17 cellular contexts compared by ENCODE assay signal in genomic region chr6:19697744-19698290, GRCh38.
DNase-seq lines count a peak whose midpoint lies in the region; ATAC-seq and TF ChIP-seq lines count a peak whose summit lies in the region.
"Had no signal": no experiment of that assay in that cellular context is flagged by ENCODE, and none has a peak within 500 bp of the region (broad histone marks: within the 10 kb centered on the region; RNA-seq: fewer than 3 reads in every experiment).

No MANE protein-coding gene starts in this region.

- no peaks in the 10 kb centered on the region for H3K36me3 Mint-ChIP-seq in HFFc6 (ENCODE audit: low read depth)
- H3K36me3 Mint-ChIP-seq: mesothelial cell of epicardium had no signal

- no peak for ATAC-seq in GM18909 (IDR thresholded peaks at IDR 0.05; ENCODE audit: poor library complexity, unreplicated experiment)
- ATAC-seq: stimulated activated naive CD8-positive, alpha-beta T cell treated with anti-CD3 and anti-CD28 coated beads, Interleukin-15, Interleukin-2, amounts not matched to agents 100 U/mL and 50 U/mL, for 24 hours had no signal

- H3K9me3 Mint-ChIP-seq in HFFc6 = no peaks in the 10 kb centered on the region
- H3K9me3 Mint-ChIP-seq: mesothelial cell of epicardium had no signal

- peaks cover 15% of the 10 kb centered on the region for H3K4me1 Mint-ChIP-seq in HFFc6 (ENCODE audit: low read depth)
- H3K4me1 Mint-ChIP-seq: activated B cell treated with CpG ODN at 0.5 μM for 24 hours, endodermal cell had no signal

- H3K27me3 Mint-ChIP-seq in HFFc6 (ENCODE audit: insufficient read depth) = peaks cover 3% of the 10 kb centered on the region
- H3K27me3 Mint-ChIP-seq: activated B cell treated with CpG ODN at 0.5 μM for 24 hours had no signal

- no peak overlapping the region; the same call in 1 of the 2 replicates for H3K27ac Mint-ChIP-seq in HFFc6
- H3K27ac Mint-ChIP-seq: activated B cell treated with CpG ODN at 0.5 μM for 24 hours, endodermal cell, mesothelial cell of epicardium had no signal

- no peak overlapping the region for H3K4me3 Mint-ChIP-seq in HFFc6
- H3K4me3 Mint-ChIP-seq: activated B cell treated with CpG ODN at 0.5 μM for 24 hours, endodermal cell, mesothelial cell of epicardium had no signal

- H3K4me3 ChIP-seq in AG10803 (ENCODE audit: low read length) = no peak overlapping the region

- DNase-seq in AG10803 (ENCODE audit: low read depth) (peak; percentile 91), HFFc6 (peak; percentile 84), amniotic epithelial cell (ENCODE audit: low read depth) (peak; percentile 97), glomerular visceral epithelial cell (ENCODE audit: extremely low spot score) (peak; percentile 70), islet precursor cell (no peak), UCSD-AML1 (lab: John Stamatoyannopoulos, UW; ENCODE audit: unreplicated experiment) (no peak)
- DNase-seq in activated effector memory CD4-positive, alpha-beta T cell treated with Interleukin-2 at 50 U/mL for 16 hours = no peak
- DNase-seq: activated B cell treated with CpG ODN at 0.5 μM for 24 hours; activated T-cell treated with anti-CD3 and anti-CD28 coated beads, Interleukin-2, amount 50 U/mL, for 1 hour; aorta; endodermal cell; NCI-H1092; SHP77; stimulated activated CD4-positive, alpha-beta T cell treated with anti-CD3 and anti-CD28 coated beads, Interleukin-1b, Interleukin-23, amount 100 ng/mL, for 48 hours; stimulated activated naive CD8-positive, alpha-beta T cell treated with anti-CD3 and anti-CD28 coated beads, Interleukin-15, Interleukin-2, amounts not matched to agents 100 U/mL and 50 U/mL, for 24 hours had no signal

- TF ChIP-seq CTCF in AG10803 (conservative IDR thresholded peaks at IDR 0.05; ENCODE audit: low read length) = no peak
- TF ChIP-seq CTCF in HFFc6 (IDR thresholded peaks at IDR 0.05) = no peak

Comparison
In these comparisons a context has a peak if more than half of its experiments do, and no peak if none do; other contexts are left out.
1. DNase-seq: peak in AG10803 (single experiment), HFFc6 (single experiment), amniotic epithelial cell (single experiment) and glomerular visceral epithelial cell (single experiment); none in islet precursor cell (single experiment), activated effector memory CD4-positive, alpha-beta T cell treated with Interleukin-2 at 50 U/mL for 16 hours (single experiment) and UCSD-AML1 (single experiment).